In genomic region chr3:178271740-178272387, GRCh38 we compare ENCODE assay signal across 25 cellular contexts.
"Had no signal": no experiment of that assay in that cellular context is flagged by ENCODE, and none has a peak within 500 bp of the region (broad histone marks: within the 10 kb centered on the region; RNA-seq: fewer than 3 reads in every experiment).

No MANE protein-coding gene starts in this region.

- H3K27me3 ChIP-seq: gastroesophageal sphincter, heart right ventricle, left lung, neural progenitor cell, stomach, thyroid gland, vagina had no signal

- H2AFZ ChIP-seq: neural progenitor cell had no signal

- H3K4me1 ChIP-seq: gastroesophageal sphincter, heart right ventricle, left lung, neural progenitor cell, parathyroid adenoma, stomach, thyroid gland, vagina had no signal

- H3K4me3 ChIP-seq: gastroesophageal sphincter, heart right ventricle, left lung, neural progenitor cell, smooth muscle cell, stomach, thyroid gland, vagina had no signal

- FAIRE-seq: islet of Langerhans had no signal

- H3K9me3 ChIP-seq: gastroesophageal sphincter, heart right ventricle, left lung, stomach, thyroid gland, vagina had no signal

- H3K4me2 ChIP-seq: neural progenitor cell, smooth muscle cell had no signal

- H3K27ac ChIP-seq: gastroesophageal sphincter, heart right ventricle, left lung, neural progenitor cell, parathyroid adenoma, stomach, thyroid gland, vagina had no signal

- H3K36me3 ChIP-seq: gastroesophageal sphincter, heart right ventricle, left lung, neural progenitor cell, stomach, thyroid gland, vagina had no signal

- H3K9ac ChIP-seq: neural progenitor cell, parathyroid adenoma had no signal

- ATAC-seq: gastroesophageal sphincter; heart right ventricle; left cardiac atrium; left lung; naive thymus-derived CD4-positive, alpha-beta T cell; sciatic nerve; stimulated activated effector memory CD8-positive, alpha-beta T cell treated with anti-CD3 and anti-CD28 coated beads, Interleukin-12 subunit alpha, Interleukin-12 subunit beta, amount 100 ng/mL, for 72 hours had no signal

- H3K79me2 ChIP-seq: parathyroid adenoma had no signal

- DNase-seq: cortex of kidney; effector CD4-positive, alpha-beta T cell; foreskin fibroblast; heart right ventricle; hippocampal formation; left cardiac atrium; left lung; mesendoderm; midbrain; naive thymus-derived CD4-positive, alpha-beta T cell; stimulated activated CD4-positive, alpha-beta T cell treated with anti-CD3 and anti-CD28 coated beads, Interleukin-12 subunit alpha, Interleukin-12 subunit beta, amount 100 ng/mL, for 4 hours; stimulated activated CD4-positive, alpha-beta T cell treated with anti-CD3 and anti-CD28 coated beads, Interleukin-1b, Interleukin-23, amount 100 ng/mL, for 48 hours; stimulated activated CD4-positive, alpha-beta T cell treated with anti-CD3 and anti-CD28 coated beads, Interleukin-4, amount 100 ng/mL, for 1 hour; stimulated activated naive CD4-positive, alpha-beta T cell treated with Interleukin-2 at 50 U/mL for 16 hours; stomach; thyroid gland; trophoblast cell had no signal
